Comparison of ENCODE assay signal across 5 cellular contexts in genomic region chr3:194606163-194606562, GRCh38.
"Had no signal": no experiment of that assay in that cellular context is flagged by ENCODE, and none has a peak within 500 bp of the region (broad histone marks: within the 10 kb centered on the region; RNA-seq: fewer than 3 reads in every experiment).

No MANE protein-coding gene starts in this region.

- ATAC-seq: HepG2, K562 had no signal

- DNase-seq: IMR-90, KBM-7 had no signal

- H3K4me3 ChIP-seq: K562 had no signal

- H3K27ac ChIP-seq: HL-60 had no signal
